In the genomic region with DNA sequence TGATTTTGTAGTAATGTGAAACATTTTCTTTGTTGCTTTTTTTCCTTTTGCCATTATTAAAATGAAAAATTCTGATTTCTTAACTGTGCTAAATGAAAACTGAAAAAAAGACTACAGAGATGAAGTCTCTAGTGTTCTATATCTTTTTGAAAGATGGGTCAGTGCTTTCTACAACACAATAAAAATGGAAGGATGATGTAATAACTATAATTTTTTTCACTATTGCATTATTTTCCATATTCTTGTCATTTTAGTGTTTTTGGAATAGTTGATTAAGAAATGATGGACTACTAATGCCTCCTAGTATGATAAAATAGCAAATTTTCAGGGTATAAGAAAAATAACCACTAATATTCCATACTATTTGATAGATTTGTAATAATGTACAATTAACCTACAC, we compare ENCODE assay signal across 27 cellular contexts.
"Had no signal": no experiment of that assay in that cellular context is flagged by ENCODE, and none has a peak within 500 bp of the region (broad histone marks: within the 10 kb centered on the region; RNA-seq: fewer than 3 reads in every experiment).

No MANE protein-coding gene starts in this region.

- H3K4me3 ChIP-seq: ascending aorta, body of pancreas had no signal

- H3K4me1 ChIP-seq: ascending aorta, body of pancreas had no signal

- H3K9me3 ChIP-seq: ascending aorta, body of pancreas had no signal

- H3K36me3 ChIP-seq: ascending aorta had no signal

- H3K27me3 ChIP-seq: ascending aorta, body of pancreas had no signal

- FAIRE-seq: bronchial epithelial cell, TTC549 had no signal

- H3K27ac ChIP-seq: ascending aorta, body of pancreas had no signal

- ATAC-seq: body of pancreas, T-cell had no signal

- DNase-seq: activated CD4-positive, alpha-beta memory T cell treated with anti-CD3 and anti-CD28 coated beads for 36 hours; activated CD4-positive, alpha-beta T cell treated with anti-CD3 and anti-CD28 coated beads, Interleukin-2, amount 10 ng/mL, durations not matched to agents 7 days and 5 days; activated CD4-positive, CD25-positive, alpha-beta regulatory T cell; activated CD8-positive, alpha-beta memory T cell treated with anti-CD3 and anti-CD28 coated beads for 24 hours; activated gamma-delta T cell treated with Interleukin-2 at 50 U/mL for 16 hours; activated naive CD4-positive, alpha-beta T cell treated with anti-CD3 and anti-CD28 coated beads, Interleukin-2, amount 50 U/mL, for 16 hours; activated T-cell treated with anti-CD3 and anti-CD28 coated beads, Interleukin-2, amount 50 U/mL, for 48 hours; amniotic stem cell; body of pancreas; central memory CD4-positive, alpha-beta T cell; cortex of kidney; NCI-H1092; NCI-H1417; NCI-H1694; NCI-H2029; NCI-H2107; NCI-H2171 treated with DMSO at 0.1 percent for 48 hours; NCI-H226; NCI-H526; NCI-H82; SIG-M5; T-cell; T-helper 2 cell; T1000 had no signal
